In genomic region chr9:92506184-92506857, GRCh38 we compare ENCODE assay signal across 12 cellular contexts. TPM values are rescaled to one million over a fixed set of nuclear protein-coding genes. Genes with fewer than 3 reads are reported as not detected.
DNase-seq lines count a peak whose midpoint lies in the region; ATAC-seq and TF ChIP-seq lines count a peak whose summit lies in the region.
"Had no signal": no experiment of that assay in that cellular context is flagged by ENCODE, and none has a peak within 500 bp of the region (broad histone marks: within the 10 kb centered on the region; RNA-seq: fewer than 3 reads in every experiment).

No MANE protein-coding gene starts in this region.

- TF ChIP-seq POLR2A in gastroesophageal sphincter (IDR thresholded peaks at IDR 0.05) (no peak), sigmoid colon (IDR thresholded peaks at IDR 0.05) (no peak)

- H3K4me3 Mint-ChIP-seq in Calu3 (ENCODE audit: low read depth, unreplicated experiment) (no peak overlapping the region), T-cell (no peak overlapping the region)
- H3K4me3 Mint-ChIP-seq: activated CD8-positive, alpha-beta T cell treated with anti-CD3 and anti-CD28 coated beads for 36 hours; nephron progenitor cell had no signal

- H3K27me3 Mint-ChIP-seq in Calu3 (ENCODE audit: unreplicated experiment) (no peaks in the 10 kb centered on the region), T-cell (no peaks in the 10 kb centered on the region)
- H3K27me3 Mint-ChIP-seq: activated CD8-positive, alpha-beta T cell treated with anti-CD3 and anti-CD28 coated beads for 36 hours had no signal

- H3K27ac ChIP-seq in adipose tissue (ENCODE audit: low read depth, low read length) (peak overlapping the region; percentile 3), gastroesophageal sphincter (peak overlapping the region; percentile 84 to 90 (median 85)), sigmoid colon (peak overlapping the region; percentile 72 to 88 (median 82))

- H3K9me3 ChIP-seq in gastroesophageal sphincter, result no peaks in the 10 kb centered on the region
- H3K9me3 ChIP-seq in sigmoid colon, result no peaks in the 10 kb centered on the region

- H3K4me3 ChIP-seq in gastroesophageal sphincter (no peak overlapping the region), sigmoid colon (no peak overlapping the region)

- peaks cover 12% of the 10 kb centered on the region for H3K4me1 Mint-ChIP-seq in Calu3 (ENCODE audit: low read depth, unreplicated experiment)
- no peaks in the 10 kb centered on the region for H3K4me1 Mint-ChIP-seq in T-cell
- H3K4me1 Mint-ChIP-seq: nephron progenitor cell had no signal

- TF ChIP-seq CTCF in Calu3 (IDR thresholded peaks at IDR 0.05; ENCODE audit: unreplicated experiment) (no peak), gastroesophageal sphincter (IDR thresholded peaks at IDR 0.05) (no peak), sigmoid colon (IDR thresholded peaks at IDR 0.05) (no peak)

- H3K27ac Mint-ChIP-seq in Calu3 (ENCODE audit: unreplicated experiment) (peak overlapping the region; percentile 41), T-cell (no peak overlapping the region)
- H3K27ac Mint-ChIP-seq: activated CD8-positive, alpha-beta T cell treated with anti-CD3 and anti-CD28 coated beads for 36 hours; nephron progenitor cell had no signal

- H3K36me3 ChIP-seq in gastroesophageal sphincter (no peaks in the 10 kb centered on the region), sigmoid colon (no peaks in the 10 kb centered on the region)

- CTCF ChIA-PET in Calu3 (lab: Charles Lee), result no interaction called here
- CTCF ChIA-PET in T-cell (lab: Charles Lee), result no interaction called here

- TF ChIP-seq EP300 in gastroesophageal sphincter (IDR thresholded peaks at IDR 0.05) (no peak), sigmoid colon (IDR thresholded peaks at IDR 0.05) (no peak)

- ATAC-seq in gastroesophageal sphincter (peak; percentile 83), T-cell (replicated peaks in 1 of 4) (no peak)
- ATAC-seq: activated CD8-positive, alpha-beta T cell treated with anti-CD3 and anti-CD28 coated beads for 36 hours had no signal

- no peaks in the 10 kb centered on the region for H3K9me3 Mint-ChIP-seq in Calu3 (ENCODE audit: low read depth, unreplicated experiment)
- no peaks in the 10 kb centered on the region for H3K9me3 Mint-ChIP-seq in T-cell
- H3K9me3 Mint-ChIP-seq: activated CD8-positive, alpha-beta T cell treated with anti-CD3 and anti-CD28 coated beads for 36 hours; nephron progenitor cell had no signal

- no peak for DNase-seq in Calu3
- DNase-seq in sigmoid colon, result peak; percentile 75
- no peak for DNase-seq in NCI-H2196 treated with DMSO at 0.1 percent for 48 hours (lab: John Stamatoyannopoulos, UW; ENCODE audit: unreplicated experiment)
- DNase-seq in NCI-H2029 (lab: John Stamatoyannopoulos, UW), result no peak
- DNase-seq in T-cell, result no peak
- no peak for DNase-seq in HuH-7.5 (ENCODE audit: low spot score)
- DNase-seq: activated CD8-positive, alpha-beta T cell treated with anti-CD3 and anti-CD28 coated beads for 36 hours; DMS153; nephron progenitor cell had no signal

- H3K27me3 ChIP-seq in gastroesophageal sphincter, result no peaks in the 10 kb centered on the region
- no peaks in the 10 kb centered on the region for H3K27me3 ChIP-seq in sigmoid colon

- WGBS in adipose tissue, 3 donors, result 36 to 84% (median 53%) methylated on average over 3 of the region's 3 CpGs
- WGBS in gastroesophageal sphincter (ENCODE audit: low coverage in 1 of 2), 2 donors, result 10 to 12% methylated on average over 3 of the region's 3 CpGs
- WGBS in sigmoid colon, 2 donors, result 71 to 91% methylated on average over 3 of the region's 3 CpGs

- BruUV-seq in Calu3 (replicated peaks; lab: Mats Ljungman, UMichigan), result no TSS peak

- POLR2A ChIA-PET in T-cell (lab: Charles Lee), result no interaction called here

- H3K4me1 ChIP-seq in gastroesophageal sphincter (peaks cover 27 to 81% (median 36%) of the 10 kb centered on the region in 3 donors), sigmoid colon (peaks cover 0 to 78% (median 70%) of the 10 kb centered on the region in 4 donors)

- H3K36me3 Mint-ChIP-seq in Calu3 (ENCODE audit: insufficient read depth, unreplicated experiment), result no peaks in the 10 kb centered on the region
- no peaks in the 10 kb centered on the region for H3K36me3 Mint-ChIP-seq in T-cell

- intact Hi-C loops in Calu3 (cut with micrococcal nuclease; ENCODE audit: unreplicated experiment), result no loop called here
- intact Hi-C loops in sigmoid colon (cut with DNase I), result loop anchor here (2.0 kb wide), 1 partner anchor 42 kb away; no protein-coding TSS in a partner anchor

RNA-seq across cellular contexts. Expression of gene ASPN, which starts 24.0 kb away (rescaled TPM):
- total RNA-seq in Calu3 (2022), result not detected in 2 replicates
- polyA plus RNA-seq in adipose tissue, result 1 to 10 TPM; 1.1 to 8.9 (median 1.5) TPM
- 10 to 100 TPM in 3 of 4 donors, 1 to 10 TPM in 1; 5.3 to 46.4 (median 27.3) TPM for total RNA-seq in gastroesophageal sphincter
- 10 to 100 TPM in 3 of 4 donors, 1 to 10 TPM in 1; 9.4 to 96.9 (median 20.2) TPM for total RNA-seq in sigmoid colon
- polyA plus RNA-seq in sigmoid colon, result 1 to 10 TPM; 1.5 to 2.5 (median 1.8) TPM
- total RNA-seq in T-cell, result not detected
- total RNA-seq: activated CD8-positive, alpha-beta T cell treated with anti-CD3 and anti-CD28 coated beads for 36 hours; HT-29 had no signal

RNA-seq across cellular contexts. Expression of gene ECM2, which starts 29.5 kb away (rescaled TPM):
- total RNA-seq in Calu3 (2022) (not detected in 2 replicates), gastroesophageal sphincter (10 to 100 TPM in 3 of 4 donors, 1 to 10 TPM in 1; 8.2 to 20.1 (median 14.2) TPM), sigmoid colon (10 to 100 TPM in 1 of 4 donors, 1 to 10 TPM in 3; 3.3 to 19.7 (median 7.8) TPM), T-cell (not detected)
- polyA plus RNA-seq in adipose tissue (10 to 100 TPM in 2 of 3 donors, 1 to 10 TPM in 1; 1.8 to 24.0 (median 19.1) TPM), sigmoid colon (1 to 10 TPM in 2 of 3 donors, not detected in 1; 1.2 to 1.7 TPM)
- total RNA-seq: activated CD8-positive, alpha-beta T cell treated with anti-CD3 and anti-CD28 coated beads for 36 hours; HT-29 had no signal

Comparison
In these comparisons a context has a peak if more than half of its experiments do, and no peak if none do; other contexts are left out.
1. H3K27ac ChIP-seq: peak in every context shown above with its lines; median percentile 85 in gastroesophageal sphincter; 82 in sigmoid colon; 3 in adipose tissue.